In the genomic region with DNA sequence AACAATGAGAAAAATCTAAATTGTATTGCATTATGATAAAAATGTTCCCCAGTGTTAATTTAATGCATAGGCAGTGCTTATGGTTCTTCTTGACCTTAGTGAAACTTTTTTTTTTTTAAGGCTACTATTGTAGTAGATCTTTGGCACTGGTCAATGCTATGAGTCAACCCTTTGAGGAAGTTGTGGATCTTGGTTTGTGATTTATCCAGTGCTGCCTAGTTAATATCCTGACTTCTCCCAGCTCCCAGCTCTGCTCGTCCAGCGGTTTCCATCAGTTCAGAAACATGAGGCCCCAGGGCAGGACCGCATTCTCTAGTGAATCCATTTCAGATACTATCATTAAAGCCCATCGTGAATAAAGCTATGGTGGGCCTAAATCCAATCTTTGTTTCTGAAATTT, we compare ENCODE assay signal across 11 cellular contexts.
DNase-seq lines count a peak whose midpoint lies in the region; ATAC-seq and TF ChIP-seq lines count a peak whose summit lies in the region.
"Had no signal": no experiment of that assay in that cellular context is flagged by ENCODE, and none has a peak within 500 bp of the region (broad histone marks: within the 10 kb centered on the region; RNA-seq: fewer than 3 reads in every experiment).

No MANE protein-coding gene starts in this region.

- H3K27me3 ChIP-seq in PC-3 (ENCODE audit: low read length) (no peaks in the 10 kb centered on the region), gastrocnemius medialis (no peaks in the 10 kb centered on the region)

- no peaks in the 10 kb centered on the region for H3K9me2 ChIP-seq in PC-3 (replicated peaks; ENCODE audit: low read length)

- TF ChIP-seq CTCF in PC-3 (conservative IDR thresholded peaks at IDR 0.05; ENCODE audit: low read depth, low read length): no peak
- TF ChIP-seq CTCF in gastrocnemius medialis (IDR thresholded peaks at IDR 0.05 in 4 of 5, conservative IDR thresholded peaks at IDR 0.05 in 1 of 5): no peak

- no peak overlapping the region for H3K9ac ChIP-seq in PC-3 (ENCODE audit: low read length)

- DNase-seq in GM04504 (ENCODE audit: low read depth): peak; percentile 54
- DNase-seq in PC-3: peak; percentile 79
- DNase-seq in fibroblast of peridontal ligament (ENCODE audit: extremely low read depth): peak; percentile 81
- no peak for DNase-seq in gastrocnemius medialis
- no peak for DNase-seq in hypothalamus (lab: John Stamatoyannopoulos, UW)
- no peak for DNase-seq in stimulated activated naive CD8-positive, alpha-beta T cell treated with anti-CD3 and anti-CD28 coated beads, Interleukin-15, Interleukin-2, amounts not matched to agents 100 U/mL and 50 U/mL, for 24 hours
- DNase-seq: naive B cell; NCI-H1417 treated with DMSO at 0.1 percent for 48 hours; NK-92 treated with Interleukin-12 subunit alpha and Interleukin-12 subunit beta, amount 100 ng/mL, for 24 hours had no signal

- H3K9me3 ChIP-seq in PC-3 (ENCODE audit: low read length) (no peaks in the 10 kb centered on the region), gastrocnemius medialis (no peaks in the 10 kb centered on the region)

- peak overlapping the region; percentile 50 for H3K27ac ChIP-seq in PC-3 (ENCODE audit: low read length)
- peak overlapping the region in 3 of 4 donors; percentile 52 to 90 (median 86) for H3K27ac ChIP-seq in gastrocnemius medialis

- ATAC-seq in PC-3 (peak; percentile 77), gastrocnemius medialis (no peak), GM21390 (IDR thresholded peaks at IDR 0.05; ENCODE audit: unreplicated experiment) (no peak)
- no peak for ATAC-seq in stimulated activated naive CD8-positive, alpha-beta T cell treated with anti-CD3 and anti-CD28 coated beads, Interleukin-15, Interleukin-2, amounts not matched to agents 100 U/mL and 50 U/mL, for 24 hours
- ATAC-seq: HCT116 had no signal

- in situ Hi-C loops in gastrocnemius medialis (cut with MboI; ENCODE audit: low sequenced_read_pairs in 4 of 4): loop anchor here in 2 of 4 donors (10.0 to 25.0 kb wide), 3 partner anchors 183 to 606 kb away; partner anchors contain the start of gene JARID2 (in 1 of the 2)

- no TSS peak for BruUV-seq in PC-3 (replicated peaks; lab: Mats Ljungman, UMichigan)

- no peak overlapping the region for H2AFZ ChIP-seq in PC-3 (ENCODE audit: low read length)

- TF ChIP-seq POLR2A in gastrocnemius medialis (IDR thresholded peaks at IDR 0.05): no peak

- no peak overlapping the region for H3K4me3 ChIP-seq in PC-3 (ENCODE audit: low read length)
- H3K4me3 ChIP-seq in gastrocnemius medialis: no peak overlapping the region

- H3K4me1 ChIP-seq in PC-3 (ENCODE audit: insufficient read depth, low read length) (peaks cover 45% of the 10 kb centered on the region), gastrocnemius medialis (peaks cover 48 to 69% of the 10 kb centered on the region in 2 donors)

- no peaks in the 10 kb centered on the region for H4K20me1 ChIP-seq in PC-3 (ENCODE audit: low read length)

- POLR2A ChIA-PET in PC-3 (lab: Charles Lee; ENCODE audit: unreplicated experiment): no interaction called here

- CTCF ChIA-PET in PC-3 (lab: Charles Lee): no interaction called here

- peak overlapping the region; percentile 49 for H3K4me2 ChIP-seq in PC-3 (ENCODE audit: low read length)

- no peaks in the 10 kb centered on the region for H3K79me2 ChIP-seq in PC-3 (ENCODE audit: low read length)

- intact Hi-C loops in PC-3 (cut with micrococcal nuclease): no loop called here
- intact Hi-C loops in gastrocnemius medialis (cut with DNase I; ENCODE audit: low total_unique reads): loop anchor here (5.0 to 10.0 kb wide), 2 partner anchors 386 to 553 kb away; no protein-coding TSS in a partner anchor

- H3K36me3 ChIP-seq in PC-3 (ENCODE audit: low read depth, low read length) (no peaks in the 10 kb centered on the region), gastrocnemius medialis (no peaks in the 10 kb centered on the region)

- H3F3A ChIP-seq in PC-3 (ENCODE audit: low read length, unreplicated experiment): no peaks in the 10 kb centered on the region

Comparison
In these comparisons a context has a peak if more than half of its experiments do, and no peak if none do; other contexts are left out.
1. DNase-seq: peak in GM04504 (single experiment), PC-3 (single experiment) and fibroblast of peridontal ligament (single experiment); none in gastrocnemius medialis (0 of 2), hypothalamus (0 of 51) and stimulated activated naive CD8-positive, alpha-beta T cell treated with anti-CD3 and anti-CD28 coated beads, Interleukin-15, Interleukin-2, amounts not matched to agents 100 U/mL and 50 U/mL, for 24 hours (single experiment).